Comparison of ENCODE assay signal across 20 cellular contexts in genomic region chr1:26475989-26476388, GRCh38. TPM values are rescaled to one million over a fixed set of nuclear protein-coding genes. Genes with fewer than 3 reads are reported as not detected.
DNase-seq lines count a peak whose midpoint lies in the region; ATAC-seq, FAIRE-seq and TF ChIP-seq lines count a peak whose summit lies in the region.
"Had no signal": no experiment of that assay in that cellular context is flagged by ENCODE, and none has a peak within 500 bp of the region (broad histone marks: within the 10 kb centered on the region; RNA-seq: fewer than 3 reads in every experiment).

No MANE protein-coding gene starts in this region.

- intact Hi-C loops in activated T-helper 1 cell treated with anti-CD3 and anti-CD28 coated beads, Interleukin-12 subunit alpha, Interleukin-12 subunit beta, Interleukin-2, Interleukin-4 antibody, amounts not matched to agents 30 ng/mL and 10 ng/mL and 1 ng/mL, durations not matched to agents 14 hours and 24 hours and 36 hours (cut with micrococcal nuclease), result loop anchor here (10.0 kb wide), 1 partner anchor 389 kb away; the partner anchor contains the start of gene SFN

- ATAC-seq in activated CD8-positive, alpha-beta memory T cell treated with anti-CD3 and anti-CD28 coated beads, Interleukin-2, amount 10 ng/mL, durations not matched to agents 7 days and 5 days, result no peak
- ATAC-seq: foreskin keratinocyte, psoas muscle had no signal

- H3K4me1 Mint-ChIP-seq in activated CD8-positive, alpha-beta memory T cell treated with anti-CD3 and anti-CD28 coated beads, Interleukin-2, amount 10 ng/mL, durations not matched to agents 7 days and 5 days, result peaks cover 35% of the 10 kb centered on the region
- H3K4me1 Mint-ChIP-seq in activated T-helper 1 cell treated with anti-CD3 and anti-CD28 coated beads, Interleukin-12 subunit alpha, Interleukin-12 subunit beta, Interleukin-2, Interleukin-4 antibody, amounts not matched to agents 30 ng/mL and 10 ng/mL and 1 ng/mL, durations not matched to agents 14 hours and 24 hours and 36 hours (ENCODE audit: low read depth), result peaks cover 48% of the 10 kb centered on the region
- peaks cover 30% of the 10 kb centered on the region for H3K4me1 Mint-ChIP-seq in nephron

- CTCF ChIA-PET in activated CD8-positive, alpha-beta memory T cell treated with anti-CD3 and anti-CD28 coated beads, Interleukin-2, amount 10 ng/mL, durations not matched to agents 7 days and 5 days (lab: Charles Lee), result no interaction called here

- H3K27ac Mint-ChIP-seq in activated CD8-positive, alpha-beta memory T cell treated with anti-CD3 and anti-CD28 coated beads, Interleukin-2, amount 10 ng/mL, durations not matched to agents 7 days and 5 days, result peak overlapping the region; percentile 18
- peak overlapping the region; percentile 23 for H3K27ac Mint-ChIP-seq in activated T-helper 1 cell treated with anti-CD3 and anti-CD28 coated beads, Interleukin-12 subunit alpha, Interleukin-12 subunit beta, Interleukin-2, Interleukin-4 antibody, amounts not matched to agents 30 ng/mL and 10 ng/mL and 1 ng/mL, durations not matched to agents 14 hours and 24 hours and 36 hours
- peak overlapping the region in 1 of 3 experiments; percentile 48 for H3K27ac Mint-ChIP-seq in nephron

- peaks cover 52% of the 10 kb centered on the region for H3K36me3 Mint-ChIP-seq in activated CD8-positive, alpha-beta memory T cell treated with anti-CD3 and anti-CD28 coated beads, Interleukin-2, amount 10 ng/mL, durations not matched to agents 7 days and 5 days
- H3K36me3 Mint-ChIP-seq in activated T-helper 1 cell treated with anti-CD3 and anti-CD28 coated beads, Interleukin-12 subunit alpha, Interleukin-12 subunit beta, Interleukin-2, Interleukin-4 antibody, amounts not matched to agents 30 ng/mL and 10 ng/mL and 1 ng/mL, durations not matched to agents 14 hours and 24 hours and 36 hours (ENCODE audit: low read depth), result peaks cover 40% of the 10 kb centered on the region
- H3K36me3 Mint-ChIP-seq in nephron (ENCODE audit: low read depth), result peaks cover 54% of the 10 kb centered on the region

- in situ Hi-C loops in KBM-7 (cut with MboI; ENCODE audit: low pct_unique_long_range_greater_than_20kb, low sequenced_read_pairs), result no loop called here

- no peak for TF ChIP-seq CTCF in nephron (IDR thresholded peaks at IDR 0.05; ENCODE audit: unreplicated experiment in 3 of 3)

- peak; percentile 9; the same call in 1 of the 2 replicates for TF ChIP-seq POLR2A in GM12891 (IDR thresholded peaks at IDR 0.05; ENCODE audit: low read depth, low read length)

- FAIRE-seq in GM12891 (lab: Jason Lieb, UNC), result no peak

- H3K9me3 Mint-ChIP-seq in activated CD8-positive, alpha-beta memory T cell treated with anti-CD3 and anti-CD28 coated beads, Interleukin-2, amount 10 ng/mL, durations not matched to agents 7 days and 5 days (ENCODE audit: low read depth), result no peaks in the 10 kb centered on the region
- no peaks in the 10 kb centered on the region for H3K9me3 Mint-ChIP-seq in activated T-helper 1 cell treated with anti-CD3 and anti-CD28 coated beads, Interleukin-12 subunit alpha, Interleukin-12 subunit beta, Interleukin-2, Interleukin-4 antibody, amounts not matched to agents 30 ng/mL and 10 ng/mL and 1 ng/mL, durations not matched to agents 14 hours and 24 hours and 36 hours
- H3K9me3 Mint-ChIP-seq in nephron, result no peaks in the 10 kb centered on the region

- DNase-seq in activated CD8-positive, alpha-beta memory T cell treated with anti-CD3 and anti-CD28 coated beads, Interleukin-2, amount 10 ng/mL, durations not matched to agents 7 days and 5 days, result no peak
- no peak for DNase-seq in activated CD8-positive, alpha-beta memory T cell treated with anti-CD3 and anti-CD28 coated beads, Interleukin-2, amount 50 U/mL, for 48 hours
- DNase-seq in GM12891 (ENCODE audit: insufficient read length, low spot score) (no peak), NCI-H2029 (lab: John Stamatoyannopoulos, UW) (no peak), KBM-7 (no peak), COLO829 (ENCODE audit: low spot score) (no peak)
- DNase-seq in activated T-helper 1 cell treated with anti-CD3 and anti-CD28 coated beads, Interleukin-12 subunit alpha, Interleukin-12 subunit beta, Interleukin-2, Interleukin-4 antibody, amounts not matched to agents 30 ng/mL and 10 ng/mL and 1 ng/mL, durations not matched to agents 14 hours and 24 hours and 36 hours (ENCODE audit: low spot score), result no peak
- DNase-seq: amniotic stem cell; C1 segment of cervical spinal cord; DMS153; foreskin keratinocyte; HCEC 1CT; mesendoderm; MM.1S; NCI-H146; PC-9; psoas muscle; stimulated activated CD4-positive, alpha-beta T cell treated with anti-CD3 and anti-CD28 coated beads, Interleukin-4, amount 100 ng/mL, for 4 hours; T-helper 9 cell had no signal

- H3K4me3 Mint-ChIP-seq in activated CD8-positive, alpha-beta memory T cell treated with anti-CD3 and anti-CD28 coated beads, Interleukin-2, amount 10 ng/mL, durations not matched to agents 7 days and 5 days, result no peak overlapping the region
- H3K4me3 Mint-ChIP-seq in activated T-helper 1 cell treated with anti-CD3 and anti-CD28 coated beads, Interleukin-12 subunit alpha, Interleukin-12 subunit beta, Interleukin-2, Interleukin-4 antibody, amounts not matched to agents 30 ng/mL and 10 ng/mL and 1 ng/mL, durations not matched to agents 14 hours and 24 hours and 36 hours, result no peak overlapping the region
- H3K4me3 Mint-ChIP-seq in nephron, result peak overlapping the region; percentile 23 to 69 (median 60)

- no peaks in the 10 kb centered on the region for H3K27me3 Mint-ChIP-seq in activated CD8-positive, alpha-beta memory T cell treated with anti-CD3 and anti-CD28 coated beads, Interleukin-2, amount 10 ng/mL, durations not matched to agents 7 days and 5 days
- H3K27me3 Mint-ChIP-seq in activated T-helper 1 cell treated with anti-CD3 and anti-CD28 coated beads, Interleukin-12 subunit alpha, Interleukin-12 subunit beta, Interleukin-2, Interleukin-4 antibody, amounts not matched to agents 30 ng/mL and 10 ng/mL and 1 ng/mL, durations not matched to agents 14 hours and 24 hours and 36 hours (ENCODE audit: insufficient read depth), result no peaks in the 10 kb centered on the region
- no peaks in the 10 kb centered on the region for H3K27me3 Mint-ChIP-seq in nephron (ENCODE audit: low read depth)

TF ChIP-seq in GM12891, 5 proteins besides CTCF, POLR2A, EP300 and RAD21:
- TF ChIP-seq POLR2AphosphoS5 (IDR thresholded peaks at IDR 0.05; ENCODE audit: low read depth, low read length) (peak; percentile 59), PAX5 (IDR thresholded peaks at IDR 0.05; ENCODE audit: insufficient read depth, low read length, severe bottlenecking) (no peak)
TF ChIP-seq in GM12891: peak in this region for 1.

RNA-seq across cellular contexts. Expression of gene HMGN2, which starts 3.7 kb away (rescaled TPM):
- total RNA-seq in activated CD8-positive, alpha-beta memory T cell treated with anti-CD3 and anti-CD28 coated beads, Interleukin-2, amount 10 ng/mL, durations not matched to agents 7 days and 5 days, result 100 to 1,000 TPM; 743 to 915 TPM
- 573 TPM for polyA plus RNA-seq in GM12891 (2012; ENCODE audit: low read depth, missing spikeins)
- 492 and 496 TPM in 2 replicates for total RNA-seq in activated T-helper 1 cell treated with anti-CD3 and anti-CD28 coated beads, Interleukin-12 subunit alpha, Interleukin-12 subunit beta, Interleukin-2, Interleukin-4 antibody, amounts not matched to agents 30 ng/mL and 10 ng/mL and 1 ng/mL, durations not matched to agents 14 hours and 24 hours and 36 hours

RNA-seq across cellular contexts. Expression of gene DHDDS, which starts 43.9 kb away (rescaled TPM):
- total RNA-seq in activated CD8-positive, alpha-beta memory T cell treated with anti-CD3 and anti-CD28 coated beads, Interleukin-2, amount 10 ng/mL, durations not matched to agents 7 days and 5 days, result 10 to 100 TPM; 49.2 to 54.0 TPM
- 21.6 TPM for polyA plus RNA-seq in GM12891 (2012; ENCODE audit: low read depth, missing spikeins)
- total RNA-seq in activated T-helper 1 cell treated with anti-CD3 and anti-CD28 coated beads, Interleukin-12 subunit alpha, Interleukin-12 subunit beta, Interleukin-2, Interleukin-4 antibody, amounts not matched to agents 30 ng/mL and 10 ng/mL and 1 ng/mL, durations not matched to agents 14 hours and 24 hours and 36 hours, result 58.4 and 60.9 TPM in 2 replicates

RNA-seq across cellular contexts. Expression of gene RPS6KA1, which starts 53.6 kb away (rescaled TPM):
- 100 to 1,000 TPM; 158 to 181 TPM for total RNA-seq in activated CD8-positive, alpha-beta memory T cell treated with anti-CD3 and anti-CD28 coated beads, Interleukin-2, amount 10 ng/mL, durations not matched to agents 7 days and 5 days
- 86.7 TPM for polyA plus RNA-seq in GM12891 (2012; ENCODE audit: low read depth, missing spikeins)
- 324 and 331 TPM in 2 replicates for total RNA-seq in activated T-helper 1 cell treated with anti-CD3 and anti-CD28 coated beads, Interleukin-12 subunit alpha, Interleukin-12 subunit beta, Interleukin-2, Interleukin-4 antibody, amounts not matched to agents 30 ng/mL and 10 ng/mL and 1 ng/mL, durations not matched to agents 14 hours and 24 hours and 36 hours

Comparison
In these comparisons a context has a peak if more than half of its experiments do, and no peak if none do; other contexts are left out.
1. H3K4me3 Mint-ChIP-seq: peak in nephron (3 of 3); none in activated CD8-positive, alpha-beta memory T cell treated with anti-CD3 and anti-CD28 coated beads, Interleukin-2, amount 10 ng/mL, durations not matched to agents 7 days and 5 days (single experiment) and activated T-helper 1 cell treated with anti-CD3 and anti-CD28 coated beads, Interleukin-12 subunit alpha, Interleukin-12 subunit beta, Interleukin-2, Interleukin-4 antibody, amounts not matched to agents 30 ng/mL and 10 ng/mL and 1 ng/mL, durations not matched to agents 14 hours and 24 hours and 36 hours (single experiment).